ENCODE assay signal across 18 cellular contexts in the genomic region with DNA sequence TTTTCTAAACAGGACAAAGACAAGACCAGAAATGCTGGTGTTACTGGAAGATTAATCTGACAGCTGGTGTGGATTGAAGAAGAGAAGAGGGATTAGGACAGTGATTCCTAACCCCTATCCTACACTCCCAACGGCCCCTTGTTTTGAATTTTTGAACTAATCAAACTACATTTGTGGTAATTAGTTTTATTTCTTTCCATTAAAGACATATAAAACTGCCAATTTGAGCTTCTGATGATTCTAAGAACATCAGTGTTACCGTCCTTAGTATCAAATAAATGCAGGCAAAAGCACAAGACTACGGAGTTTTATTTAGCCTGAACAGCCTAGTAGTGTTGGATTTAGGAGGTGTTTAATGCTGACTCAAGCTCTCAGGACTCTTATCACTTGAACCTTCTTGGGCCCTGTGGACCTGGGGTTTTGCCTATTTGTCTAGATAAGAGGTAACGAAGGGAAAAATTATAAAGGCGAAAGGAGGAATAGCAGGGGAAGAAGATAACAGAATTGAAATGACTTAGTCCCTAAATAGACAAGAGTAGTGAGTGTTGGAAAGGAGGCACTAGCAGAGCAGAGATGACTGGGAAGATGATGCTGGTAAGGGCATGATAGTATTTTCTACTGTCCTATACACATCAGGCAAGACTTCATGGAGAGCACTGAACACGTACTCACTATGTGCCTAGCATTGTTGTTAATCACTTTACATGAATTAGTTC.
"Had no signal": no experiment of that assay in that cellular context is flagged by ENCODE, and none has a peak within 500 bp of the region (broad histone marks: within the 10 kb centered on the region; RNA-seq: fewer than 3 reads in every experiment).

No MANE protein-coding gene starts in this region.

- H3K4me3 ChIP-seq: psoas muscle, testis had no signal

- H3K27me3 ChIP-seq: heart right ventricle, testis had no signal

- H3K4me1 ChIP-seq: testis had no signal

- H3K36me3 Mint-ChIP-seq: type B pancreatic cell had no signal

- H3K9me3 ChIP-seq: heart right ventricle, psoas muscle, testis had no signal

- FAIRE-seq: frontal cortex, small intestine had no signal

- H3K4me3 Mint-ChIP-seq: activated CD4-positive, alpha-beta T cell treated with anti-CD3 and anti-CD28 coated beads, Interleukin-2, amount 10 ng/mL, durations not matched to agents 7 days and 5 days; activated naive CD4-positive, alpha-beta T cell treated with anti-CD3 and anti-CD28 coated beads for 36 hours; T-helper 2 cell treated with Interferon-gamma antibody and Interleukin-4, amounts not matched to agents 5 μg/mL and 100 μg/mL, for 36 hours had no signal

- ATAC-seq: activated CD4-positive, CD25-positive, alpha-beta regulatory T cell treated with anti-CD3 and anti-CD28 coated beads, Interleukin-2, amount 50 U/mL, for 24 hours; activated T-cell treated with anti-CD3 and anti-CD28 coated beads, Interleukin-2, amount 50 U/mL, for 4 hours; heart right ventricle; left ventricle myocardium superior; psoas muscle; right cardiac atrium; stimulated activated naive CD8-positive, alpha-beta T cell treated with anti-CD3 and anti-CD28 coated beads, Interleukin-15, amount 100 ng/mL, for 72 hours had no signal

- H3K9me3 Mint-ChIP-seq: activated CD4-positive, alpha-beta T cell treated with anti-CD3 and anti-CD28 coated beads, Interleukin-2, amount 10 ng/mL, durations not matched to agents 7 days and 5 days; activated naive CD4-positive, alpha-beta T cell treated with anti-CD3 and anti-CD28 coated beads for 36 hours; activated T-cell treated with anti-CD3 and anti-CD28 coated beads, Interleukin-2, amount 50 U/mL, for 4 hours; stimulated activated naive CD8-positive, alpha-beta T cell treated with anti-CD3 and anti-CD28 coated beads, Interleukin-15, amount 100 ng/mL, for 72 hours; T-helper 2 cell treated with Interferon-gamma antibody and Interleukin-4, amounts not matched to agents 5 μg/mL and 100 μg/mL, for 36 hours; type B pancreatic cell had no signal

- H3K27ac ChIP-seq: psoas muscle, testis had no signal

- H3K27ac Mint-ChIP-seq: activated CD4-positive, alpha-beta T cell treated with anti-CD3 and anti-CD28 coated beads, Interleukin-2, amount 10 ng/mL, durations not matched to agents 7 days and 5 days; activated naive CD4-positive, alpha-beta T cell treated with anti-CD3 and anti-CD28 coated beads for 36 hours; stimulated activated naive CD8-positive, alpha-beta T cell treated with anti-CD3 and anti-CD28 coated beads, Interleukin-15, amount 100 ng/mL, for 72 hours; T-helper 2 cell treated with Interferon-gamma antibody and Interleukin-4, amounts not matched to agents 5 μg/mL and 100 μg/mL, for 36 hours; type B pancreatic cell had no signal

- DNase-seq: activated CD4-positive, alpha-beta T cell treated with anti-CD3 and anti-CD28 coated beads, Interleukin-2, amount 10 ng/mL, durations not matched to agents 7 days and 5 days; activated CD8-positive, alpha-beta memory T cell treated with anti-CD3 and anti-CD28 coated beads, Interleukin-2, amount 50 U/mL, for 4 hours; activated naive CD4-positive, alpha-beta T cell treated with anti-CD3 and anti-CD28 coated beads for 36 hours; activated T-cell treated with anti-CD3 and anti-CD28 coated beads, Interleukin-2, amount 50 U/mL, for 4 hours; heart right ventricle; kidney glomerular epithelial cell; left ventricle myocardium superior; psoas muscle; right cardiac atrium; small intestine; stimulated activated CD4-positive, alpha-beta T cell treated with anti-CD3 and anti-CD28 coated beads, Interleukin-15, amount 100 ng/mL, for 24 hours; stimulated activated CD4-positive, alpha-beta T cell treated with anti-CD3 and anti-CD28 coated beads, Interleukin-2, amount 100 ng/mL, for 48 hours; stimulated activated naive CD8-positive, alpha-beta T cell treated with anti-CD3 and anti-CD28 coated beads, Interleukin-15, amount 100 ng/mL, for 72 hours; testis had no signal
